In the genomic region with DNA sequence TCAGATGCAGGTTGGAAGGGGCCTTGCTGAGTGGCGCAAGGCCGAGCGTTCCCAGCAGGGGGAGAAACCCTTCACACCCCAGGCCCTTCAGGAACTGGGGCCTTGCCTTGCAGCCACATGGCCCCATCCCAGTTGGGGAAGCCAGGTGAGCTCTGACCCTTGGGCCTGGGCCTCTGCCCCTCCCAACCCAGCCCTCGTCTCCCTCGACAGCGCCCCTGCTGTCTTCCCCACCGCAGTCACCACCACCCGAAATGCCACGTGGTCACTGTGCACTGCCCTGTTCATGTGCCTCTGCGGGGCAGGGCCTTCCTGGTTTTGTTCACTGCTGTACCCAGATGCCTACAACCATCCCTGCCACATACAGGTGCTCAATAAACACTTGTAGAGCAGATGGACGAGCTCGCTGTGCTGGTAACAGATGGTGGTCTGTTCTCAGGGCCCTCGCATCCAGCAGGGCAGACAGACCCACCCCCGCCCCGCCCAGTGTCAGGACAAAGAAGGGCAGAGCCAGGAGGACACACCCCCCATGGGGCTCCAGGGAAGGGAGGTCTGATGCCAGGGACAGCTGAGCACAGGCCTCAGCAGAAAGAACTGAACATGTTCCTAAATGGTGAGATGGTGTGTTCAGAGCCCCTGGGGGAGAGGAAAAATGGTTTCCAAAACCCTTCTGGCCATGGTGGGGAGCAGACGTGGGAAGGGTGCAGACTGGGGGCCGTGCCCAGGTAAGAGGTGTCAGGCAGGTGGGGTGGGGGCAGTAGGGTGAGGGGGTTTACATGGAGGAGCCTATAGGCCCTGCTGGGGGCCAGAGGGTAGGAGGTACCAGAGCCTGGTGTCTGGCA, we compare ENCODE assay signal across 2 cellular contexts.
TF ChIP-seq lines count a peak whose summit lies in the region.

No MANE protein-coding gene starts in this region.

TF ChIP-seq in A549, 52 proteins besides CTCF, POLR2A, EP300 and RAD21 (continues in another document):
- TF ChIP-seq, protein P1, sequence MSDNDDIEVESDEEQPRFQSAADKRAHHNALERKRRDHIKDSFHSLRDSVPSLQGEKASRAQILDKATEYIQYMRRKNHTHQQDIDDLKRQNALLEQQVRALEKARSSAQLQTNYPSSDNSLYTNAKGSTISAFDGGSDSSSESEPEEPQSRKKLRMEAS (IDR thresholded peaks at IDR 0.05) = peak; percentile 98
- TF ChIP-seq POLR2AphosphoS2 (conservative IDR thresholded peaks at IDR 0.05; ENCODE audit: low read length) (peak; percentile 25), ZC3H11A (IDR thresholded peaks at IDR 0.05) (no peak), HDAC2 (IDR thresholded peaks at IDR 0.05) (no peak), HEYL (CRISPR knock-in tag; IDR thresholded peaks at IDR 0.05) (no peak), ESRRA (IDR thresholded peaks at IDR 0.05; ENCODE audit: borderline replicate concordance, low read length) (no peak), HOXA7 (CRISPR knock-in tag; IDR thresholded peaks at IDR 0.05) (no peak), EHF (CRISPR knock-in tag; IDR thresholded peaks at IDR 0.05) (no peak), TFCP2L1 (CRISPR knock-in tag; IDR thresholded peaks at IDR 0.05) (no peak), JUNB (IDR thresholded peaks at IDR 0.05) (no peak), CHD4 (IDR thresholded peaks at IDR 0.05; ENCODE audit: borderline replicate concordance) (no peak), CEBPB (IDR thresholded peaks at IDR 0.05) (no peak; a peak in 1 of 4 replicates), FOSL2 (IDR thresholded peaks at IDR 0.05) (no peak), FOSL2 (CRISPR knock-in tag; IDR thresholded peaks at IDR 0.05) (no peak), KDM5A (IDR thresholded peaks at IDR 0.05) (no peak), RARB (CRISPR knock-in tag; IDR thresholded peaks at IDR 0.05) (no peak), ZNF302 (CRISPR knock-in tag; IDR thresholded peaks at IDR 0.05) (no peak), NPAS2 (CRISPR knock-in tag; IDR thresholded peaks at IDR 0.05; ENCODE audit: borderline replicate concordance) (no peak), HOXB5 (CRISPR knock-in tag; IDR thresholded peaks at IDR 0.05) (no peak), GATA3 (IDR thresholded peaks at IDR 0.05; ENCODE audit: borderline replicate concordance) (peak; percentile 7; the same call in 1 of the 2 replicates), CHD2 (IDR thresholded peaks at IDR 0.05; ENCODE audit: low read length, partially characterized antibody) (no peak), RFX5 (IDR thresholded peaks at IDR 0.05) (no peak), CBX2 (IDR thresholded peaks at IDR 0.05; ENCODE audit: borderline replicate concordance, low read depth) (no peak)
- TF ChIP-seq, protein P2, sequence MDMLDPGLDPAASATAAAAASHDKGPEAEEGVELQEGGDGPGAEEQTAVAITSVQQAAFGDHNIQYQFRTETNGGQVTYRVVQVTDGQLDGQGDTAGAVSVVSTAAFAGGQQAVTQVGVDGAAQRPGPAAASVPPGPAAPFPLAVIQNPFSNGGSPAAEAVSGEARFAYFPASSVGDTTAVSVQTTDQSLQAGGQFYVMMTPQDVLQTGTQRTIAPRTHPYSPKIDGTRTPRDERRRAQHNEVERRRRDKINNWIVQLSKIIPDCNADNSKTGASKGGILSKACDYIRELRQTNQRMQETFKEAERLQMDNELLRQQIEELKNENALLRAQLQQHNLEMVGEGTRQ (IDR thresholded peaks at IDR 0.05) = peak; percentile 79
- TF ChIP-seq, protein P3, sequence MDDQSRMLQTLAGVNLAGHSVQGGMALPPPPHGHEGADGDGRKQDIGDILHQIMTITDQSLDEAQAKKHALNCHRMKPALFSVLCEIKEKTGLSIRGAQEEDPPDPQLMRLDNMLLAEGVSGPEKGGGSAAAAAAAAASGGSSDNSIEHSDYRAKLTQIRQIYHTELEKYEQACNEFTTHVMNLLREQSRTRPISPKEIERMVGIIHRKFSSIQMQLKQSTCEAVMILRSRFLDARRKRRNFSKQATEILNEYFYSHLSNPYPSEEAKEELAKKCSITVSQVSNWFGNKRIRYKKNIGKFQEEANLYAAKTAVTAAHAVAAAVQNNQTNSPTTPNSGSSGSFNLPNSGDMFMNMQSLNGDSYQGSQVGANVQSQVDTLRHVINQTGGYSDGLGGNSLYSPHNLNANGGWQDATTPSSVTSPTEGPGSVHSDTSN (IDR thresholded peaks at IDR 0.05) = peak; percentile 87
- TF ChIP-seq, protein P4, sequence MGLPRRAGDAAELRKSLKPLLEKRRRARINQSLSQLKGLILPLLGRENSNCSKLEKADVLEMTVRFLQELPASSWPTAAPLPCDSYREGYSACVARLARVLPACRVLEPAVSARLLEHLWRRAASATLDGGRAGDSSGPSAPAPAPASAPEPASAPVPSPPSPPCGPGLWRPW (IDR thresholded peaks at IDR 0.05) = no peak
- TF ChIP-seq, protein P5, sequence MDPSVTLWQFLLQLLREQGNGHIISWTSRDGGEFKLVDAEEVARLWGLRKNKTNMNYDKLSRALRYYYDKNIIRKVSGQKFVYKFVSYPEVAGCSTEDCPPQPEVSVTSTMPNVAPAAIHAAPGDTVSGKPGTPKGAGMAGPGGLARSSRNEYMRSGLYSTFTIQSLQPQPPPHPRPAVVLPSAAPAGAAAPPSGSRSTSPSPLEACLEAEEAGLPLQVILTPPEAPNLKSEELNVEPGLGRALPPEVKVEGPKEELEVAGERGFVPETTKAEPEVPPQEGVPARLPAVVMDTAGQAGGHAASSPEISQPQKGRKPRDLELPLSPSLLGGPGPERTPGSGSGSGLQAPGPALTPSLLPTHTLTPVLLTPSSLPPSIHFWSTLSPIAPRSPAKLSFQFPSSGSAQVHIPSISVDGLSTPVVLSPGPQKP (IDR thresholded peaks at IDR 0.05; ENCODE audit: low read depth, low read length) = no peak
- TF ChIP-seq, protein P6, sequence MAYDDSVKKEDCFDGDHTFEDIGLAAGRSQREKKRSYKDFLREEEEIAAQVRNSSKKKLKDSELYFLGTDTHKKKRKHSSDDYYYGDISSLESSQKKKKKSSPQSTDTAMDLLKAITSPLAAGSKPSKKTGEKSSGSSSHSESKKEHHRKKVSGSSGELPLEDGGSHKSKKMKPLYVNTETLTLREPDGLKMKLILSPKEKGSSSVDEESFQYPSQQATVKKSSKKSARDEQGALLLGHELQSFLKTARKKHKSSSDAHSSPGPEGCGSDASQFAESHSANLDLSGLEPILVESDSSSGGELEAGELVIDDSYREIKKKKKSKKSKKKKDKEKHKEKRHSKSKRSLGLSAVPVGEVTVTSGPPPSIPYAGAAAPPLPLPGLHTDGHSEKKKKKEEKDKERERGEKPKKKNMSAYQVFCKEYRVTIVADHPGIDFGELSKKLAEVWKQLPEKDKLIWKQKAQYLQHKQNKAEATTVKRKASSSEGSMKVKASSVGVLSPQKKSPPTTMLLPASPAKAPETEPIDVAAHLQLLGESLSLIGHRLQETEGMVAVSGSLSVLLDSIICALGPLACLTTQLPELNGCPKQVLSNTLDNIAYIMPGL (CRISPR knock-in tag; IDR thresholded peaks at IDR 0.05; ENCODE audit: borderline replicate concordance) = no peak

TF ChIP-seq in SK-N-SH, 30 proteins besides CTCF, POLR2A, EP300 and RAD21:
- no peak for TF ChIP-seq CHD2 (IDR thresholded peaks at IDR 0.05; ENCODE audit: low read length, partially characterized antibody)
- TF ChIP-seq, protein P7, sequence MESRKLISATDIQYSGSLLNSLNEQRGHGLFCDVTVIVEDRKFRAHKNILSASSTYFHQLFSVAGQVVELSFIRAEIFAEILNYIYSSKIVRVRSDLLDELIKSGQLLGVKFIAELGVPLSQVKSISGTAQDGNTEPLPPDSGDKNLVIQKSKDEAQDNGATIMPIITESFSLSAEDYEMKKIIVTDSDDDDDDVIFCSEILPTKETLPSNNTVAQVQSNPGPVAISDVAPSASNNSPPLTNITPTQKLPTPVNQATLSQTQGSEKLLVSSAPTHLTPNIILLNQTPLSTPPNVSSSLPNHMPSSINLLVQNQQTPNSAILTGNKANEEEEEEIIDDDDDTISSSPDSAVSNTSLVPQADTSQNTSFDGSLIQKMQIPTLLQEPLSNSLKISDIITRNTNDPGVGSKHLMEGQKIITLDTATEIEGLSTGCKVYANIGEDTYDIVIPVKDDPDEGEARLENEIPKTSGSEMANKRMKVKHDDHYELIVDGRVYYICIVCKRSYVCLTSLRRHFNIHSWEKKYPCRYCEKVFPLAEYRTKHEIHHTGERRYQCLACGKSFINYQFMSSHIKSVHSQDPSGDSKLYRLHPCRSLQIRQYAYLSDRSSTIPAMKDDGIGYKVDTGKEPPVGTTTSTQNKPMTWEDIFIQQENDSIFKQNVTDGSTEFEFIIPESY (IDR thresholded peaks at IDR 0.05; ENCODE audit: borderline replicate concordance, low read depth) = no peak; the same call in 1 of the 2 replicates
- TF ChIP-seq EZH2phosphoT487 (IDR thresholded peaks at IDR 0.05; ENCODE audit: borderline replicate concordance, low read depth) = no peak
- no peak for TF ChIP-seq SMC3 (IDR thresholded peaks at IDR 0.05; ENCODE audit: low read depth, low read length)
- no peak for TF ChIP-seq YY1 (IDR thresholded peaks at IDR 0.05; ENCODE audit: low read depth)
- TF ChIP-seq, protein P3 (IDR thresholded peaks at IDR 0.05) = 0 out of 2 replicates have a peak, but pooled peaks have one; percentile 6
- TF ChIP-seq JUND (IDR thresholded peaks at IDR 0.05) = no peak
- no peak for TF ChIP-seq TCF12 (IDR thresholded peaks at IDR 0.05)
- no peak for TF ChIP-seq FOXJ3 (CRISPR knock-in tag; IDR thresholded peaks at IDR 0.05)
- TF ChIP-seq SIN3A (IDR thresholded peaks at IDR 0.05; ENCODE audit: borderline replicate concordance, low read depth, low read length) = no peak
- TF ChIP-seq MEF2A (IDR thresholded peaks at IDR 0.05; ENCODE audit: borderline replicate concordance, low read depth) = no peak
- no peak for TF ChIP-seq GATA2 (CRISPR knock-in tag; IDR thresholded peaks at IDR 0.05)
- TF ChIP-seq POLR2AphosphoS5 (IDR thresholded peaks at IDR 0.05; ENCODE audit: low read depth, low read length) = peak; percentile 72
- TF ChIP-seq MXI1 (IDR thresholded peaks at IDR 0.05; ENCODE audit: low read depth, low read length) = no peak
- TF ChIP-seq GABPA (IDR thresholded peaks at IDR 0.05; ENCODE audit: low read depth) = no peak
